In the genomic region with DNA sequence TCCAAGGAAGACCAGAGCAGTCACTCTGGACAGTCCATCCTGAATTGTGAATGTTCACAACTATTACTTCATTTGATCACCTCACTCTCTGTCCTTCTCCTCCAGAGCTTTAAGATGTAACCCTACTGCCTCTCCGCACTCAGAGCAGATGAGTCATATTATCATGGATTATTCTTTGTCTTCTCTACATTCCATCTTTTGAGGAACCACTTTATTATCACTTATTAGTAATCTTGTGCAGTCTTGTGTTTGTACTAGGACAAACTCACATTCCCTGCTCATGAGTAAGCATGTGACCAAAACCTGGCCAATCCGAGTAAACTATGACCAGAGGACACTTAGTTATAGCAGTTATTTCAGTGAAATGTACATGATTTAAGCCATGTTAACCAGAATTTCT, we compare ENCODE assay signal across 1 cellular context.
TF ChIP-seq lines count a peak whose summit lies in the region.

No MANE protein-coding gene starts in this region.

TF ChIP-seq in IMR-90, 13 proteins besides CTCF, POLR2A, EP300 and RAD21 (continued from another document):
- TF ChIP-seq MAFK (IDR thresholded peaks at IDR 0.05; ENCODE audit: low read depth, low read length) (no peak), FOS (IDR thresholded peaks at IDR 0.05; ENCODE audit: low read depth, low read length) (no peak), RCOR1 (IDR thresholded peaks at IDR 0.05; ENCODE audit: insufficient replicate concordance, low read length) (no peak), ELK1 (IDR thresholded peaks at IDR 0.05; ENCODE audit: borderline replicate concordance, low read depth, low read length) (no peak)
- TF ChIP-seq, protein P1, sequence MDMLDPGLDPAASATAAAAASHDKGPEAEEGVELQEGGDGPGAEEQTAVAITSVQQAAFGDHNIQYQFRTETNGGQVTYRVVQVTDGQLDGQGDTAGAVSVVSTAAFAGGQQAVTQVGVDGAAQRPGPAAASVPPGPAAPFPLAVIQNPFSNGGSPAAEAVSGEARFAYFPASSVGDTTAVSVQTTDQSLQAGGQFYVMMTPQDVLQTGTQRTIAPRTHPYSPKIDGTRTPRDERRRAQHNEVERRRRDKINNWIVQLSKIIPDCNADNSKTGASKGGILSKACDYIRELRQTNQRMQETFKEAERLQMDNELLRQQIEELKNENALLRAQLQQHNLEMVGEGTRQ (IDR thresholded peaks at IDR 0.05; ENCODE audit: low read depth, low read length) = no peak
